32 cellular contexts compared by ENCODE assay signal in genomic region chr3:193055352-193055751, GRCh38.
"Had no signal": no experiment of that assay in that cellular context is flagged by ENCODE, and none has a peak within 500 bp of the region (broad histone marks: within the 10 kb centered on the region; RNA-seq: fewer than 3 reads in every experiment).

No MANE protein-coding gene starts in this region.

- DNase-seq: Karpas-422, Kasumi-1, MG63, MM.1S, MV-4-11, NCI-H1048, NCI-H1092, NCI-H1092 treated with DMSO at 0.1 percent for 48 hours, NCI-H1105, NCI-H1105 treated with DMSO at 0.1 percent for 48 hours, NCI-H1417 treated with DMSO at 0.1 percent for 48 hours, NCI-H1436 treated with DMSO at 0.1 percent for 48 hours, NCI-H146, NCI-H1694, NCI-H1694 treated with DMSO at 0.1 percent for 48 hours, NCI-H187, NCI-H187 treated with DMSO at 0.1 percent for 48 hours, NCI-H1930, NCI-H2029, NCI-H2029 treated with DMSO at 0.1 percent for 48 hours, NCI-H2081, NCI-H2081 treated with DMSO at 0.1 percent for 48 hours, NCI-H2107, NCI-H2171, NCI-H2171 treated with DMSO at 0.1 percent for 48 hours, NCI-H2227 treated with DMSO at 0.1 percent for 48 hours, NCI-H345, NCI-H446, NCI-H446 treated with DMSO at 0.1 percent for 48 hours, NCI-H510A, NCI-H510A treated with DMSO at 0.1 percent for 48 hours, NCI-H524 had no signal

- H3K36me3 ChIP-seq: MG63 had no signal

- H3K4me3 ChIP-seq: MG63 had no signal

- H3K9me3 ChIP-seq: MG63 had no signal
